In the genomic region with DNA sequence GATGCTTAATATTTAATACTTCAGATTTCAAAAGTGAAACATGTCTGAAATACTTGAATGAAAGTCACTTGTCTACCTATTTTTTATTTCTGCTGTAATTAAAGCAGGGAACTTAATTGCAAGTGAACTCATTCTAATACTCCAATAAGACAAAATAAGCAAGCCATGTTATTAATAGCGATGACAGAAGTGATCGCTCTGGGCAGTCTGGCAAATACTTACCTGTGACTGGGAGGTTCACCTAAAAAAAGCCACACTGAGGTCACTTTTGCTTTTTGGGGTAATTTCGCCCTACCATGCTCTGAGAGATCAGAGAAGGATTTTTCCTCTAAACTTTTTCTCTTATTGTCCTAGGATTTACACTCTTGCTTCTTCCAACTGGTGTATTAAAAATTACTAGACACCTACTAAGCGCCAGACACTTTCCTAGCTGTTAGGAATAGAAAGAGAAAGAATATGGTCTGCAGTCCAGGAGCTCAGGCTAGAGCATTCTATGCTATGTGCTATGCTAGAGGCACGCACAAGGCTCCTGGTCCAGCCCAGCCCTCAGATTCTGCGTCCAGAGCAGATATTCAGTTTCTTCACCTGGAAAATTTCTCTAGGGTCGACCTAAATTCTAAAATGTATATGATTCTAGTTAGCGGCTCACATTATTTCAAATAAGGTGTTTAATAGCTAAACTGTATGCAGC, we compare ENCODE assay signal across 17 cellular contexts.
"Had no signal": no experiment of that assay in that cellular context is flagged by ENCODE, and none has a peak within 500 bp of the region (broad histone marks: within the 10 kb centered on the region; RNA-seq: fewer than 3 reads in every experiment).

No MANE protein-coding gene starts in this region.

- H3K4me1 ChIP-seq: pancreas had no signal

- H3K27ac ChIP-seq: pancreas, sigmoid colon had no signal

- H3K4me3 ChIP-seq: coronary artery, pancreas, prostate gland, sigmoid colon had no signal

- H3K36me3 ChIP-seq: pancreas, prostate gland, sigmoid colon had no signal

- H3K9me3 Mint-ChIP-seq: immature natural killer cell, nephron, type B pancreatic cell had no signal

- H3K27me3 Mint-ChIP-seq: naive B cell, type B pancreatic cell had no signal

- H3K9me3 ChIP-seq: pancreas, prostate gland, sigmoid colon had no signal

- H3K36me3 Mint-ChIP-seq: immature natural killer cell, naive B cell, type B pancreatic cell had no signal

- H3K4me1 Mint-ChIP-seq: immature natural killer cell, nephron had no signal

- H3K27ac Mint-ChIP-seq: immature natural killer cell, naive B cell, nephron, type B pancreatic cell had no signal

- H3K4me3 Mint-ChIP-seq: immature natural killer cell, naive B cell, nephron, type B pancreatic cell had no signal

- H3K27me3 ChIP-seq: pancreas, sigmoid colon had no signal

- ATAC-seq: esophagus mucosa, pancreas had no signal

- DNase-seq: effector CD4-positive, alpha-beta T cell; immature natural killer cell; mesendoderm; naive B cell; occipital lobe; pancreas; retina; sigmoid colon; small intestine; stimulated activated CD4-positive, alpha-beta T cell treated with anti-CD3 and anti-CD28 coated beads, Interleukin-12 subunit alpha, Interleukin-12 subunit beta, amount 100 ng/mL, for 4 hours; stimulated activated CD4-positive, alpha-beta T cell treated with anti-CD3 and anti-CD28 coated beads, Interleukin-2, amount 100 ng/mL, for 48 hours; stimulated activated naive CD4-positive, alpha-beta T cell treated with Interleukin-2 at 50 U/mL for 16 hours had no signal
